ENCODE assay signal across 1 cellular context in the genomic region with DNA sequence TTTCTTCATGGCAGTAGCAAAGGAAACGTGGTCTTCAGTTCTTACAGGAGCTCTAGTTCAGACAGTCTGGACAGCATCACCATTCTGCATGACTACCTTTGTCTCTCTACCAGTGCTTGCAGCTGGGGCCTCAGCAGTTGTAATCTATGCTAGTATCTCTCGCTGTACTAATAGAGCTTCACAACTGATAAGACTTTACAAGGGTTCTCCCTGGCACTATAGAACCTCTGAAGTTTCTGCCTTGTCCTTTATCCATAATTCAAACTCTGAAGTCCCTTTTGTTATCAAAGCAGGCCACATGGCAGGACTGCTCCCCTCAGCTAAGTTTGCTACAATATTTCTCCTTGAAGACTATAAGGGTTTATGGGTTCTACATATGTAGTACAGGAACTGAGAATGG.
TF ChIP-seq lines count a peak whose summit lies in the region.

No MANE protein-coding gene starts in this region.

TF ChIP-seq in GM12878, 131 proteins besides CTCF, POLR2A, EP300 and RAD21:
- TF ChIP-seq, protein P1, sequence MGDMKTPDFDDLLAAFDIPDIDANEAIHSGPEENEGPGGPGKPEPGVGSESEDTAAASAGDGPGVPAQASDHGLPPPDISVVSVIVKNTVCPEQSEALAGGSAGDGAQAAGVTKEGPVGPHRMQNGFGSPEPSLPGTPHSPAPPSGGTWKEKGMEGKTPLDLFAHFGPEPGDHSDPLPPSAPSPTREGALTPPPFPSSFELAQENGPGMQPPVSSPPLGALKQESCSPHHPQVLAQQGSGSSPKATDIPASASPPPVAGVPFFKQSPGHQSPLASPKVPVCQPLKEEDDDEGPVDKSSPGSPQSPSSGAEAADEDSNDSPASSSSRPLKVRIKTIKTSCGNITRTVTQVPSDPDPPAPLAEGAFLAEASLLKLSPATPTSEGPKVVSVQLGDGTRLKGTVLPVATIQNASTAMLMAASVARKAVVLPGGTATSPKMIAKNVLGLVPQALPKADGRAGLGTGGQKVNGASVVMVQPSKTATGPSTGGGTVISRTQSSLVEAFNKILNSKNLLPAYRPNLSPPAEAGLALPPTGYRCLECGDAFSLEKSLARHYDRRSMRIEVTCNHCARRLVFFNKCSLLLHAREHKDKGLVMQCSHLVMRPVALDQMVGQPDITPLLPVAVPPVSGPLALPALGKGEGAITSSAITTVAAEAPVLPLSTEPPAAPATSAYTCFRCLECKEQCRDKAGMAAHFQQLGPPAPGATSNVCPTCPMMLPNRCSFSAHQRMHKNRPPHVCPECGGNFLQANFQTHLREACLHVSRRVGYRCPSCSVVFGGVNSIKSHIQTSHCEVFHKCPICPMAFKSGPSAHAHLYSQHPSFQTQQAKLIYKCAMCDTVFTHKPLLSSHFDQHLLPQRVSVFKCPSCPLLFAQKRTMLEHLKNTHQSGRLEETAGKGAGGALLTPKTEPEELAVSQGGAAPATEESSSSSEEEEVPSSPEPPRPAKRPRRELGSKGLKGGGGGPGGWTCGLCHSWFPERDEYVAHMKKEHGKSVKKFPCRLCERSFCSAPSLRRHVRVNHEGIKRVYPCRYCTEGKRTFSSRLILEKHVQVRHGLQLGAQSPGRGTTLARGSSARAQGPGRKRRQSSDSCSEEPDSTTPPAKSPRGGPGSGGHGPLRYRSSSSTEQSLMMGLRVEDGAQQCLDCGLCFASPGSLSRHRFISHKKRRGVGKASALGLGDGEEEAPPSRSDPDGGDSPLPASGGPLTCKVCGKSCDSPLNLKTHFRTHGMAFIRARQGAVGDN (IDR thresholded peaks at IDR 0.05) = no peak
